ENCODE assay signal across 21 cellular contexts in genomic region chr17:27627514-27627913, GRCh38. TPM values are rescaled to one million over a fixed set of nuclear protein-coding genes. Genes with fewer than 3 reads are reported as not detected.
DNase-seq lines count a peak whose midpoint lies in the region; ATAC-seq and TF ChIP-seq lines count a peak whose summit lies in the region.
"Had no signal": no experiment of that assay in that cellular context is flagged by ENCODE, and none has a peak within 500 bp of the region (broad histone marks: within the 10 kb centered on the region; RNA-seq: fewer than 3 reads in every experiment).

No MANE protein-coding gene starts in this region.

- peaks cover 43% of the 10 kb centered on the region for H3K4me1 Mint-ChIP-seq in activated CD8-positive, alpha-beta T cell treated with anti-CD3 and anti-CD28 coated beads, Interleukin-2, amount 10 ng/mL, durations not matched to agents 7 days and 5 days (ENCODE audit: low read depth)
- H3K4me1 Mint-ChIP-seq in activated CD8-positive, alpha-beta T cell treated with anti-CD3 and anti-CD28 coated beads for 36 hours (ENCODE audit: low read depth) = peaks cover 22% of the 10 kb centered on the region
- H3K4me1 Mint-ChIP-seq in chondrocyte (ENCODE audit: low read depth) = peaks cover 17% of the 10 kb centered on the region

- H2BK5ac ChIP-seq in mesendoderm (ENCODE audit: low read length) = no peak overlapping the region

- H3K4me3 Mint-ChIP-seq in activated CD8-positive, alpha-beta T cell treated with anti-CD3 and anti-CD28 coated beads, Interleukin-2, amount 10 ng/mL, durations not matched to agents 7 days and 5 days = no peak overlapping the region
- H3K4me3 Mint-ChIP-seq in activated CD8-positive, alpha-beta T cell treated with anti-CD3 and anti-CD28 coated beads for 36 hours = no peak overlapping the region
- no peak overlapping the region for H3K4me3 Mint-ChIP-seq in chondrocyte (ENCODE audit: unreplicated experiment)
- H3K4me3 Mint-ChIP-seq: B cell; CD4-positive, alpha-beta T cell; CD8-positive, alpha-beta memory T cell; HFFc6 had no signal

- no peak for DNase-seq in activated CD8-positive, alpha-beta T cell treated with anti-CD3 and anti-CD28 coated beads, Interleukin-2, amount 10 ng/mL, durations not matched to agents 7 days and 5 days
- DNase-seq in activated CD8-positive, alpha-beta T cell treated with anti-CD3 and anti-CD28 coated beads for 36 hours = no peak
- DNase-seq in right cardiac atrium (peak in 2 of 3 donors; percentile 9 to 26), Right ventricle myocardium inferior (ENCODE audit: missing footprints) (no peak), chondrocyte (ENCODE audit: low spot score) (peak; percentile 84), spleen (peak; percentile 62), left lobe of liver (ENCODE audit: low spot score) (no peak), mesendoderm (no peak)
- DNase-seq: CD4-positive, alpha-beta T cell; CD8-positive, alpha-beta memory T cell; DMS53; DMS79 treated with DMSO at 0.1 percent for 48 hours; GF-D8; GOT3; HFFc6 had no signal

- POLR2A ChIA-PET in activated CD8-positive, alpha-beta T cell treated with anti-CD3 and anti-CD28 coated beads, Interleukin-2, amount 10 ng/mL, durations not matched to agents 7 days and 5 days (lab: Charles Lee) = no interaction called here
- POLR2A ChIA-PET in activated CD8-positive, alpha-beta T cell treated with anti-CD3 and anti-CD28 coated beads for 36 hours (lab: Charles Lee) = no interaction called here

- no peak for TF ChIP-seq CTCF in activated CD8-positive, alpha-beta T cell treated with anti-CD3 and anti-CD28 coated beads for 36 hours (IDR thresholded peaks at IDR 0.05)
- TF ChIP-seq CTCF in chondrocyte (IDR thresholded peaks at IDR 0.05) (no peak), spleen (IDR thresholded peaks at IDR 0.05 in 8 of 11, conservative IDR thresholded peaks at IDR 0.05 in 3 of 11) (no peak)

- peaks cover 2% of the 10 kb centered on the region for H3K4me1 ChIP-seq in right cardiac atrium (ENCODE audit: control insufficient read depth, insufficient read depth, low read length)
- H3K4me1 ChIP-seq in spleen = peaks cover 7 to 33% (median 21%) of the 10 kb centered on the region in 6 donors
- H3K4me1 ChIP-seq in mesendoderm (ENCODE audit: control insufficient read depth, low read depth, low read length) = no peaks in the 10 kb centered on the region
- H3K4me1 ChIP-seq: HAP-1 had no signal

- no peaks in the 10 kb centered on the region for H3K9me3 Mint-ChIP-seq in activated CD8-positive, alpha-beta T cell treated with anti-CD3 and anti-CD28 coated beads, Interleukin-2, amount 10 ng/mL, durations not matched to agents 7 days and 5 days (ENCODE audit: insufficient read depth)
- H3K9me3 Mint-ChIP-seq in activated CD8-positive, alpha-beta T cell treated with anti-CD3 and anti-CD28 coated beads for 36 hours = no peaks in the 10 kb centered on the region
- no peaks in the 10 kb centered on the region for H3K9me3 Mint-ChIP-seq in chondrocyte (ENCODE audit: low read depth)
- H3K9me3 Mint-ChIP-seq: CD4-positive, alpha-beta T cell; CD8-positive, alpha-beta memory T cell; HFFc6 had no signal

- CTCF ChIA-PET in activated CD8-positive, alpha-beta T cell treated with anti-CD3 and anti-CD28 coated beads, Interleukin-2, amount 10 ng/mL, durations not matched to agents 7 days and 5 days (lab: Charles Lee) = no interaction called here
- CTCF ChIA-PET in activated CD8-positive, alpha-beta T cell treated with anti-CD3 and anti-CD28 coated beads for 36 hours (lab: Charles Lee) = interaction anchor here (1.6 kb wide), 1 partner anchor 24 kb away, joined by 5 read pairs; no protein-coding TSS in a partner anchor

- H3K27ac ChIP-seq in right cardiac atrium (ENCODE audit: low read length) (no peak overlapping the region), spleen (no peak overlapping the region), mesendoderm (ENCODE audit: low read depth, low read length) (no peak overlapping the region)
- H3K27ac ChIP-seq: 22Rv1, BLaER1, C4-2B had no signal

- intact Hi-C loops in activated CD8-positive, alpha-beta T cell treated with anti-CD3 and anti-CD28 coated beads for 36 hours (cut with micrococcal nuclease) = no loop called here
- intact Hi-C loops in right cardiac atrium (cut with DNase I) = no loop called here
- intact Hi-C loops in Right ventricle myocardium inferior (cut with DNase I) = no loop called here
- intact Hi-C loops in spleen (cut with DNase I; ENCODE audit: low total_unique reads) = no loop called here

- H3K18ac ChIP-seq in mesendoderm (ENCODE audit: low read length) = no peak overlapping the region

- peaks cover 42% of the 10 kb centered on the region for H3K36me3 Mint-ChIP-seq in activated CD8-positive, alpha-beta T cell treated with anti-CD3 and anti-CD28 coated beads, Interleukin-2, amount 10 ng/mL, durations not matched to agents 7 days and 5 days (ENCODE audit: low read depth)
- peaks cover 16% of the 10 kb centered on the region for H3K36me3 Mint-ChIP-seq in activated CD8-positive, alpha-beta T cell treated with anti-CD3 and anti-CD28 coated beads for 36 hours (ENCODE audit: low read depth)
- peaks cover 28% of the 10 kb centered on the region for H3K36me3 Mint-ChIP-seq in chondrocyte (ENCODE audit: low read depth)

- no peak overlapping the region for H3K9ac ChIP-seq in mesendoderm (ENCODE audit: low read length)
- H3K9ac ChIP-seq: BLaER1 had no signal

- no peak overlapping the region for H3K23ac ChIP-seq in mesendoderm (ENCODE audit: low read length)

- TF ChIP-seq POLR2A in spleen (IDR thresholded peaks at IDR 0.05) = no peak

- no peak for ATAC-seq in activated CD8-positive, alpha-beta T cell treated with anti-CD3 and anti-CD28 coated beads, Interleukin-2, amount 10 ng/mL, durations not matched to agents 7 days and 5 days
- ATAC-seq in activated CD8-positive, alpha-beta T cell treated with anti-CD3 and anti-CD28 coated beads for 36 hours = no peak
- ATAC-seq in right cardiac atrium = no peak
- no peak for ATAC-seq in Right ventricle myocardium inferior
- ATAC-seq in left lobe of liver = no peak

- H3K27me3 ChIP-seq in right cardiac atrium (ENCODE audit: control insufficient read depth, insufficient read depth) (no peaks in the 10 kb centered on the region), spleen (replicated peaks in 1 of 7) (no peaks in the 10 kb centered on the region), mesendoderm (ENCODE audit: insufficient read depth, low read length, poor library complexity) (no peaks in the 10 kb centered on the region)
- H3K27me3 ChIP-seq: BLaER1 had no signal

- H3K27me3 Mint-ChIP-seq in activated CD8-positive, alpha-beta T cell treated with anti-CD3 and anti-CD28 coated beads, Interleukin-2, amount 10 ng/mL, durations not matched to agents 7 days and 5 days (ENCODE audit: low read depth) = no peaks in the 10 kb centered on the region
- no peaks in the 10 kb centered on the region for H3K27me3 Mint-ChIP-seq in activated CD8-positive, alpha-beta T cell treated with anti-CD3 and anti-CD28 coated beads for 36 hours
- no peaks in the 10 kb centered on the region for H3K27me3 Mint-ChIP-seq in chondrocyte (ENCODE audit: low read depth)
- H3K27me3 Mint-ChIP-seq: B cell; CD4-positive, alpha-beta T cell; CD8-positive, alpha-beta memory T cell had no signal

- H3K4me2 ChIP-seq in mesendoderm (ENCODE audit: low read length) = no peak overlapping the region
- H3K4me2 ChIP-seq: BLaER1 had no signal

- H3K9me3 ChIP-seq in right cardiac atrium (ENCODE audit: control insufficient read depth, low read length) (no peaks in the 10 kb centered on the region), spleen (no peaks in the 10 kb centered on the region)
- H3K9me3 ChIP-seq: HAP-1 had no signal

- no peak overlapping the region for H4K5ac ChIP-seq in mesendoderm (ENCODE audit: low read length)

- 90% methylated on average over 10 of the region's 10 CpGs for WGBS in right cardiac atrium
- WGBS in spleen, 5 donors = 89 to 94% (median 90%) methylated on average over 10 of the region's 10 CpGs
- no CpG with 5 or more reads among the region's 10 CpGs for WGBS in mesendoderm (ENCODE audit: extremely low coverage, insufficient coverage, low lambda C conversion rate)

- no peak overlapping the region for H2BK120ac ChIP-seq in mesendoderm (ENCODE audit: low read depth, low read length)

- H2BK15ac ChIP-seq in mesendoderm (replicated peaks; ENCODE audit: low read depth) = no peak overlapping the region

- H3K27ac Mint-ChIP-seq in activated CD8-positive, alpha-beta T cell treated with anti-CD3 and anti-CD28 coated beads, Interleukin-2, amount 10 ng/mL, durations not matched to agents 7 days and 5 days = peak overlapping the region; percentile 13
- no peak overlapping the region for H3K27ac Mint-ChIP-seq in activated CD8-positive, alpha-beta T cell treated with anti-CD3 and anti-CD28 coated beads for 36 hours
- no peak overlapping the region for H3K27ac Mint-ChIP-seq in chondrocyte (ENCODE audit: unreplicated experiment)
- H3K27ac Mint-ChIP-seq: B cell; CD4-positive, alpha-beta T cell; HFFc6 had no signal

- H3K4me3 ChIP-seq in right cardiac atrium (ENCODE audit: low read length) = no peak overlapping the region
- H3K4me3 ChIP-seq in spleen = no peak overlapping the region
- no peak overlapping the region for H3K4me3 ChIP-seq in mesendoderm (ENCODE audit: low read length)
- H3K4me3 ChIP-seq: BLaER1, HAP-1 had no signal

- no peaks in the 10 kb centered on the region for H3K79me1 ChIP-seq in mesendoderm (ENCODE audit: low read length)

- no peak overlapping the region for H2AK5ac ChIP-seq in mesendoderm (ENCODE audit: low read length)

- H3K56ac ChIP-seq in mesendoderm (ENCODE audit: low read length) = no peak overlapping the region

- H4K8ac ChIP-seq in mesendoderm (ENCODE audit: low read depth, low read length) = no peak overlapping the region

- H3K79me2 ChIP-seq in mesendoderm (ENCODE audit: control insufficient read depth, insufficient read depth, low read length) = no peaks in the 10 kb centered on the region

- H3K36me3 ChIP-seq in spleen (peaks cover 0 to 47% (median 28%) of the 10 kb centered on the region in 6 donors), mesendoderm (ENCODE audit: control insufficient read depth, insufficient read depth, low read length) (peaks cover 6% of the 10 kb centered on the region)
- H3K36me3 ChIP-seq: HAP-1 had no signal

- no peak overlapping the region for H3K4ac ChIP-seq in mesendoderm (ENCODE audit: low read depth, low read length)

RNA-seq across cellular contexts. Expression of gene LGALS9, which starts 3.5 kb away (rescaled TPM):
- 100 to 1,000 TPM; 160 to 173 TPM for total RNA-seq in activated CD8-positive, alpha-beta T cell treated with anti-CD3 and anti-CD28 coated beads, Interleukin-2, amount 10 ng/mL, durations not matched to agents 7 days and 5 days
- total RNA-seq in activated CD8-positive, alpha-beta T cell treated with anti-CD3 and anti-CD28 coated beads for 36 hours = 10 to 100 TPM; 17.3 to 18.4 TPM
- 10 to 100 TPM in 3 of 4 donors, 1 to 10 TPM in 1; 8.9 to 30.5 (median 22.9) TPM for total RNA-seq in right cardiac atrium
- polyA plus RNA-seq in right cardiac atrium = 13.8 TPM
- total RNA-seq in Right ventricle myocardium inferior = 18.2 TPM
- total RNA-seq in chondrocyte = 2.1 to 4.3 TPM (median 2.9 TPM) in 3 replicates
- 100 to 1,000 TPM; 187 to 309 (median 252) TPM for total RNA-seq in spleen
- 100 to 1,000 TPM; 162 to 202 (median 198) TPM for polyA plus RNA-seq in spleen
- 12.0 TPM for total RNA-seq in left lobe of liver
- polyA plus RNA-seq in mesendoderm (2013, experiment 1 of 2) = 0.29 TPM
- 0.48 TPM for polyA plus RNA-seq in mesendoderm (2013, experiment 2 of 2)
- total RNA-seq: G401 had no signal

Comparison
In these comparisons a context has a peak if more than half of its experiments do, and no peak if none do; other contexts are left out.
1. DNase-seq: peak in right cardiac atrium (2 of 3), chondrocyte (single experiment) and spleen (single experiment); none in activated CD8-positive, alpha-beta T cell treated with anti-CD3 and anti-CD28 coated beads, Interleukin-2, amount 10 ng/mL, durations not matched to agents 7 days and 5 days (single experiment), activated CD8-positive, alpha-beta T cell treated with anti-CD3 and anti-CD28 coated beads for 36 hours (single experiment), Right ventricle myocardium inferior (single experiment), left lobe of liver (single experiment) and mesendoderm (single experiment).